In the genomic region with DNA sequence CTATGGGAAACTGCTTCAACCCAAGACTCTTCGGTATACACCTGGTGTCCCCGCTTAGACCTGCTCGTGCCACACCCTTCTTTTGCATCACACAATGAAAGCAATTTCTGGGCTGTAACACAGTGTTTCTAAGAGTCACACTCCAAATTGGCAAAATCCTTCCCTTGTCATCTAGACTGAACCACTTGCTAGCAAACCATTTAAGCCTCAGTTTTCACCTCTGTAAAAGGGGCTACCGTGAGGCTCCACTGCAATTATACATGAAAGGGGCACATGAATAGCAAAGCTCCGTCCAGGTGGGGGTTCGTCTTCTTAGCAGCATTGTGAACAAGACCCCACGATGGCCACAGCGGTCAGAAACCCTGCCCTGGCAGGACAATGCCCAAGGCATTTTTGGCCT, we compare ENCODE assay signal across 16 cellular contexts.
DNase-seq lines count a peak whose midpoint lies in the region; ATAC-seq, FAIRE-seq and TF ChIP-seq lines count a peak whose summit lies in the region.
"Had no signal": no experiment of that assay in that cellular context is flagged by ENCODE, and none has a peak within 500 bp of the region (broad histone marks: within the 10 kb centered on the region; RNA-seq: fewer than 3 reads in every experiment).

No MANE protein-coding gene starts in this region.

- FAIRE-seq in GM12891 (lab: Jason Lieb, UNC): no peak

- POLR2A ChIA-PET in A673 (lab: Charles Lee; ENCODE audit: low non-redundant PET): no interaction called here
- POLR2A ChIA-PET in activated CD8-positive, alpha-beta T cell treated with anti-CD3 and anti-CD28 coated beads for 36 hours (lab: Charles Lee): interaction anchor here (1.8 kb wide), 1 partner anchor 8 kb away, joined by 5 read pairs; no protein-coding TSS in a partner anchor

- H3K36me3 Mint-ChIP-seq in endothelial cell (ENCODE audit: low read depth, unreplicated experiment) (no peaks in the 10 kb centered on the region), progenitor cell of endocrine pancreas (ENCODE audit: insufficient read depth) (no peaks in the 10 kb centered on the region)
- H3K36me3 Mint-ChIP-seq in activated CD8-positive, alpha-beta T cell treated with anti-CD3 and anti-CD28 coated beads for 36 hours (ENCODE audit: low read depth): no peaks in the 10 kb centered on the region

- H3K27me3 Mint-ChIP-seq in endothelial cell (ENCODE audit: unreplicated experiment) (peaks cover 11% of the 10 kb centered on the region), progenitor cell of endocrine pancreas (peaks cover 66% of the 10 kb centered on the region)
- peaks cover 1% of the 10 kb centered on the region for H3K27me3 Mint-ChIP-seq in activated CD8-positive, alpha-beta T cell treated with anti-CD3 and anti-CD28 coated beads for 36 hours

- peaks cover 14% of the 10 kb centered on the region for H3K4me1 ChIP-seq in A673 (ENCODE audit: insufficient read depth, low read length, poor library complexity, severe bottlenecking)

- TF ChIP-seq POLR2A in GM12891 (IDR thresholded peaks at IDR 0.05; ENCODE audit: low read depth, low read length): no peak

- H3K9me3 ChIP-seq in A673 (ENCODE audit: low read depth, low read length, poor library complexity, severe bottlenecking): no peaks in the 10 kb centered on the region
- H3K9me3 ChIP-seq: SK-N-SH had no signal

- no peak for ATAC-seq in HG02840 (IDR thresholded peaks at IDR 0.05; ENCODE audit: low FRiP score, unreplicated experiment)
- no peak for ATAC-seq in activated CD8-positive, alpha-beta T cell treated with anti-CD3 and anti-CD28 coated beads for 36 hours
- ATAC-seq: PC-3 had no signal

- no TSS peak for BruUV-seq in A673 (replicated peaks; lab: Mats Ljungman, UMichigan)

- H3K4me1 Mint-ChIP-seq in endothelial cell (ENCODE audit: unreplicated experiment) (peaks cover 8% of the 10 kb centered on the region), progenitor cell of endocrine pancreas (ENCODE audit: low read depth) (peaks cover 44% of the 10 kb centered on the region)
- no peaks in the 10 kb centered on the region for H3K4me1 Mint-ChIP-seq in activated CD8-positive, alpha-beta T cell treated with anti-CD3 and anti-CD28 coated beads for 36 hours (ENCODE audit: low read depth)

- H3K27ac ChIP-seq in A673 (ENCODE audit: low read depth, low read length, poor library complexity, severe bottlenecking): no peak overlapping the region

- H3K4me3 ChIP-seq in A673 (ENCODE audit: low read depth, low read length, poor library complexity, severe bottlenecking): no peak overlapping the region

- TF ChIP-seq CTCF in A673 (conservative IDR thresholded peaks at IDR 0.05; ENCODE audit: low read depth, low read length) (0 out of 2 replicates have a peak, but pooled peaks have one; percentile 5), endothelial cell (IDR thresholded peaks at IDR 0.05; ENCODE audit: unreplicated experiment) (peak; percentile 12), progenitor cell of endocrine pancreas (IDR thresholded peaks at IDR 0.05; ENCODE audit: unreplicated experiment) (no peak)
- TF ChIP-seq CTCF in activated CD8-positive, alpha-beta T cell treated with anti-CD3 and anti-CD28 coated beads for 36 hours (IDR thresholded peaks at IDR 0.05): no peak

- CTCF ChIA-PET in A673 (lab: Charles Lee): no interaction called here
- CTCF ChIA-PET in activated CD8-positive, alpha-beta T cell treated with anti-CD3 and anti-CD28 coated beads for 36 hours (lab: Charles Lee): interaction anchor here (0.9 to 1.4 kb wide), 4 partner anchors 9 to 89 kb away, joined by 3 read pairs; no protein-coding TSS in a partner anchor

- H3K9me3 Mint-ChIP-seq in endothelial cell (ENCODE audit: unreplicated experiment) (no peaks in the 10 kb centered on the region), progenitor cell of endocrine pancreas (ENCODE audit: low read depth) (no peaks in the 10 kb centered on the region)
- H3K9me3 Mint-ChIP-seq in activated CD8-positive, alpha-beta T cell treated with anti-CD3 and anti-CD28 coated beads for 36 hours: no peaks in the 10 kb centered on the region

- no peak overlapping the region for H3K27ac Mint-ChIP-seq in endothelial cell (ENCODE audit: unreplicated experiment)
- H3K27ac Mint-ChIP-seq in progenitor cell of endocrine pancreas: peak overlapping the region; percentile 93
- H3K27ac Mint-ChIP-seq in activated CD8-positive, alpha-beta T cell treated with anti-CD3 and anti-CD28 coated beads for 36 hours: no peak overlapping the region

- H3K27me3 ChIP-seq in A673 (replicated peaks; ENCODE audit: insufficient read depth, low read depth, low read length, poor library complexity): no peaks in the 10 kb centered on the region

- H3K36me3 ChIP-seq in A673 (ENCODE audit: insufficient read depth, low read length, poor library complexity, severe bottlenecking): no peaks in the 10 kb centered on the region

- intact Hi-C loops in A673 (cut with micrococcal nuclease; ENCODE audit: unreplicated experiment): no loop called here
- intact Hi-C loops in activated CD8-positive, alpha-beta T cell treated with anti-CD3 and anti-CD28 coated beads for 36 hours (cut with micrococcal nuclease): no loop called here

- DNase-seq in A673 (ENCODE audit: low spot score): no peak
- no peak for DNase-seq in GM12891 (ENCODE audit: insufficient read length, low spot score)
- no peak for DNase-seq in endothelial cell (ENCODE audit: low spot score)
- DNase-seq in progenitor cell of endocrine pancreas (ENCODE audit: low spot score, unreplicated experiment): no peak
- DNase-seq in activated CD8-positive, alpha-beta T cell treated with anti-CD3 and anti-CD28 coated beads for 36 hours: no peak
- DNase-seq in hepatic stellate cell (ENCODE audit: low spot score): no peak
- DNase-seq in HT-29 (ENCODE audit: low spot score): no peak
- DNase-seq: KG1, MV-4-11, NCI-H2171 treated with DMSO at 0.1 percent for 48 hours, NCI-H446, PC-3, RPMI8226, SHP77 treated with DMSO at 0.1 percent for 48 hours had no signal

- H3K4me3 Mint-ChIP-seq in endothelial cell (ENCODE audit: unreplicated experiment): no peak overlapping the region
- no peak overlapping the region for H3K4me3 Mint-ChIP-seq in progenitor cell of endocrine pancreas (ENCODE audit: low read depth)
- H3K4me3 Mint-ChIP-seq in activated CD8-positive, alpha-beta T cell treated with anti-CD3 and anti-CD28 coated beads for 36 hours: no peak overlapping the region

TF ChIP-seq in GM12891, 5 proteins besides CTCF, POLR2A, EP300 and RAD21:
- TF ChIP-seq TAF1 (IDR thresholded peaks at IDR 0.05; ENCODE audit: low read depth, low read length) (no peak), PAX5 (IDR thresholded peaks at IDR 0.05; ENCODE audit: insufficient read depth, low read length, severe bottlenecking) (no peak), POU2F2 (IDR thresholded peaks at IDR 0.05; ENCODE audit: low read depth, low read length) (no peak), POLR2AphosphoS5 (IDR thresholded peaks at IDR 0.05; ENCODE audit: low read depth, low read length) (0 out of 2 replicates have a peak, but pooled peaks have one; percentile 6), SPI1 (IDR thresholded peaks at IDR 0.05; ENCODE audit: low read depth, low read length) (no peak)
TF ChIP-seq in GM12891: peak in this region for 1.

Comparison
In these comparisons a context has a peak if more than half of its experiments do, and no peak if none do; other contexts are left out.
1. CTCF ChIP-seq: peak in A673 (single experiment) and endothelial cell (single experiment); none in progenitor cell of endocrine pancreas (single experiment) and activated CD8-positive, alpha-beta T cell treated with anti-CD3 and anti-CD28 coated beads for 36 hours (single experiment).